Comparison of ENCODE assay signal across 27 cellular contexts in genomic region chr21:40853956-40854688, GRCh38. TPM values are rescaled to one million over a fixed set of nuclear protein-coding genes. Genes with fewer than 3 reads are reported as not detected.
"Had no signal": no experiment of that assay in that cellular context is flagged by ENCODE, and none has a peak within 500 bp of the region (broad histone marks: within the 10 kb centered on the region; RNA-seq: fewer than 3 reads in every experiment).

No MANE protein-coding gene starts in this region.

- H3K9me3 Mint-ChIP-seq: activated naive CD4-positive, alpha-beta T cell treated with anti-CD3 and anti-CD28 coated beads, Interleukin-2, amount 50 U/mL, for 72 hours; activated T-cell treated with anti-CD3 and anti-CD28 coated beads, Interleukin-2, amount 50 U/mL, for 72 hours; stimulated activated effector memory CD8-positive, alpha-beta T cell treated with anti-CD3 and anti-CD28 coated beads, Interleukin-12 subunit alpha, Interleukin-12 subunit beta, amount 100 ng/mL, for 72 hours; stimulated activated naive CD8-positive, alpha-beta T cell treated with anti-CD3 and anti-CD28 coated beads, Interleukin-15, Interleukin-2, amounts not matched to agents 100 ng/mL and 50 ng/mL, for 24 hours had no signal

- H3K27ac Mint-ChIP-seq: activated CD4-positive, alpha-beta T cell treated with anti-CD3 and anti-CD28 coated beads for 36 hours; activated naive CD4-positive, alpha-beta T cell treated with anti-CD3 and anti-CD28 coated beads, Interleukin-2, amount 50 U/mL, for 72 hours; activated T-cell treated with anti-CD3 and anti-CD28 coated beads, Interleukin-2, amount 50 U/mL, for 72 hours; dendritic cell treated with granulocyte-macrophage colony-stimulating factor and Interleukin-4, amounts not matched to agents 40 ng/mL and 50 ng/mL, for 4 days; mesothelial cell of epicardium; naive B cell; stimulated activated effector memory CD8-positive, alpha-beta T cell treated with anti-CD3 and anti-CD28 coated beads, Interleukin-12 subunit alpha, Interleukin-12 subunit beta, amount 100 ng/mL, for 72 hours; stimulated activated naive CD8-positive, alpha-beta T cell treated with anti-CD3 and anti-CD28 coated beads, Interleukin-15, Interleukin-2, amounts not matched to agents 100 ng/mL and 50 ng/mL, for 24 hours had no signal

- H3K27me3 Mint-ChIP-seq: central memory CD8-positive, alpha-beta T cell had no signal

- H3K4me3 ChIP-seq: breast epithelium, esophagus muscularis mucosa, heart left ventricle, pancreas, thoracic aorta, upper lobe of left lung, vagina had no signal

- H3K27ac ChIP-seq: breast epithelium, esophagus muscularis mucosa, foreskin keratinocyte, heart left ventricle, pancreas, thoracic aorta, upper lobe of left lung, vagina had no signal

- H3K9me3 ChIP-seq: pancreas, thoracic aorta, vagina had no signal

- DNase-seq: activated CD4-positive, alpha-beta T cell treated with anti-CD3 and anti-CD28 coated beads for 36 hours; activated CD4-positive, CD25-positive, alpha-beta regulatory T cell; activated naive CD4-positive, alpha-beta T cell; activated T-cell treated with anti-CD3 and anti-CD28 coated beads for 4 hours; activated T-cell treated with anti-CD3 and anti-CD28 coated beads, Interleukin-2, amount 50 U/mL, for 72 hours; effector CD4-positive, alpha-beta T cell; foreskin keratinocyte; naive B cell; nucleus accumbens; pancreas; right cardiac atrium; stimulated activated CD4-positive, alpha-beta T cell treated with anti-CD3 and anti-CD28 coated beads, Interleukin-12 subunit alpha, Interleukin-12 subunit beta, amount 100 ng/mL, for 4 hours; stimulated activated CD4-positive, alpha-beta T cell treated with anti-CD3 and anti-CD28 coated beads, Interleukin-4, amount 100 ng/mL, for 24 hours; T-helper 1 cell had no signal

- H3K4me1 Mint-ChIP-seq: activated CD4-positive, alpha-beta T cell treated with anti-CD3 and anti-CD28 coated beads for 36 hours; central memory CD8-positive, alpha-beta T cell; mesothelial cell of epicardium; naive B cell; stimulated activated effector memory CD8-positive, alpha-beta T cell treated with anti-CD3 and anti-CD28 coated beads, Interleukin-12 subunit alpha, Interleukin-12 subunit beta, amount 100 ng/mL, for 72 hours had no signal

- H3K4me1 ChIP-seq: breast epithelium, esophagus muscularis mucosa, heart left ventricle, pancreas, upper lobe of left lung, vagina had no signal

- H3K27me3 ChIP-seq: foreskin keratinocyte, upper lobe of left lung, vagina had no signal

- H3K36me3 ChIP-seq: breast epithelium, esophagus muscularis mucosa, heart left ventricle, pancreas, thoracic aorta, upper lobe of left lung, vagina had no signal

- H3K36me3 Mint-ChIP-seq: activated naive CD4-positive, alpha-beta T cell treated with anti-CD3 and anti-CD28 coated beads, Interleukin-2, amount 50 U/mL, for 72 hours; mesothelial cell of epicardium; naive B cell; stimulated activated effector memory CD8-positive, alpha-beta T cell treated with anti-CD3 and anti-CD28 coated beads, Interleukin-12 subunit alpha, Interleukin-12 subunit beta, amount 100 ng/mL, for 72 hours had no signal

- H3K4me3 Mint-ChIP-seq: activated CD4-positive, alpha-beta T cell treated with anti-CD3 and anti-CD28 coated beads for 36 hours; activated T-cell treated with anti-CD3 and anti-CD28 coated beads, Interleukin-2, amount 50 U/mL, for 72 hours; central memory CD8-positive, alpha-beta T cell; dendritic cell treated with granulocyte-macrophage colony-stimulating factor and Interleukin-4, amounts not matched to agents 40 ng/mL and 50 ng/mL, for 4 days; mesothelial cell of epicardium; naive B cell; stimulated activated effector memory CD8-positive, alpha-beta T cell treated with anti-CD3 and anti-CD28 coated beads, Interleukin-12 subunit alpha, Interleukin-12 subunit beta, amount 100 ng/mL, for 72 hours; stimulated activated naive CD8-positive, alpha-beta T cell treated with anti-CD3 and anti-CD28 coated beads, Interleukin-15, Interleukin-2, amounts not matched to agents 100 ng/mL and 50 ng/mL, for 24 hours had no signal

- ATAC-seq: activated CD4-positive, alpha-beta T cell treated with anti-CD3 and anti-CD28 coated beads for 36 hours; activated naive CD4-positive, alpha-beta T cell treated with anti-CD3 and anti-CD28 coated beads, Interleukin-2, amount 50 U/mL, for 72 hours; activated T-cell treated with anti-CD3 and anti-CD28 coated beads, Interleukin-2, amount 50 U/mL, for 72 hours; foreskin keratinocyte; stimulated activated effector memory CD8-positive, alpha-beta T cell treated with anti-CD3 and anti-CD28 coated beads, Interleukin-12 subunit alpha, Interleukin-12 subunit beta, amount 100 ng/mL, for 72 hours had no signal

RNA-seq across cellular contexts. Expression of gene DSCAM, which starts 7.2 kb away (rescaled TPM):
- total RNA-seq: activated CD4-positive, alpha-beta T cell treated with anti-CD3 and anti-CD28 coated beads for 36 hours; activated naive CD4-positive, alpha-beta T cell treated with anti-CD3 and anti-CD28 coated beads, Interleukin-2, amount 50 U/mL, for 72 hours; activated T-cell treated with anti-CD3 and anti-CD28 coated beads, Interleukin-2, amount 50 U/mL, for 72 hours; heart left ventricle; mesothelial cell of epicardium; pulmonary artery endothelial cell; right cardiac atrium; thoracic aorta; vagina had no signal
